Comparison of ENCODE assay signal across 8 cellular contexts in genomic region chr9:35116898-35117551, GRCh38. TPM values are rescaled to one million over a fixed set of nuclear protein-coding genes. Genes with fewer than 3 reads are reported as not detected.
A peak's percentile ranks its signal among the peaks of the same experiment; 100 is the strongest.
DNase-seq lines count a peak whose midpoint lies in the region; ATAC-seq lines count a peak whose summit lies in the region.

No MANE protein-coding gene starts in this region.

- DNase-seq in AG08396 (ENCODE audit: low spot score) (peak; percentile 86), NCI-H446 treated with DMSO at 0.1 percent for 48 hours (lab: John Stamatoyannopoulos, UW) (peak; percentile 80), left colon (peak; percentile 91)
- peak; percentile 74 to 86 for DNase-seq in activated CD4-positive, alpha-beta T cell treated with anti-CD3 and anti-CD28 coated beads for 24 hours (ENCODE audit: low read depth in 2 of 2)
- peak; percentile 66 to 88 for DNase-seq in stimulated activated CD4-positive, alpha-beta T cell treated with anti-CD3 and anti-CD28 coated beads, Interleukin-1b, Interleukin-23, amount 100 ng/mL, for 4 hours (ENCODE audit: low read depth in 2 of 2)

- peak; percentile 36 for ATAC-seq in GM18873 (IDR thresholded peaks at IDR 0.05; ENCODE audit: low FRiP score, unreplicated experiment)
- peak; percentile 57 for ATAC-seq in HG03354 (IDR thresholded peaks at IDR 0.05; ENCODE audit: poor library complexity, severe bottlenecking, unreplicated experiment)
- peak; percentile 56 for ATAC-seq in left colon

- intact Hi-C loops in left colon (cut with DNase I, micrococcal nuclease), result loop anchor here in 1 of 2 donors (5.0 kb wide), 2 partner anchors 140 to 360 kb away; no protein-coding TSS in a partner anchor

- H3K27ac ChIP-seq in cingulate gyrus (ENCODE audit: low read depth, low read length), result peak overlapping the region; percentile 69

RNA-seq across cellular contexts. Expression of gene ATOSB, which starts 1.4 kb away (rescaled TPM):
- 10 to 100 TPM; 38.4 to 46.4 TPM for total RNA-seq in left colon

RNA-seq across cellular contexts. Expression of gene STOML2, which starts 14.1 kb away (rescaled TPM):
- 100 to 1,000 TPM in 1 of 2 donors, 10 to 100 TPM in 1; 89.8 to 118 TPM for total RNA-seq in left colon

RNA-seq across cellular contexts. Expression of gene PIGO, which starts 20.6 kb away (rescaled TPM):
- 10 to 100 TPM; 32.4 to 38.7 TPM for total RNA-seq in left colon

RNA-seq across cellular contexts. Expression of gene FANCG, which starts 37.3 kb away (rescaled TPM):
- total RNA-seq in left colon, result 10 to 100 TPM; 11.0 to 17.3 TPM

RNA-seq across cellular contexts. Expression of gene VCP, which starts 44.6 kb away (rescaled TPM):
- total RNA-seq in left colon, result 100 to 1,000 TPM; 167 to 189 TPM

Comparison
In these comparisons a context has a peak if more than half of its experiments do, and no peak if none do; other contexts are left out.
1. Peak in every context shown above with its lines: DNase-seq, ATAC-seq and H3K27ac ChIP-seq.